ENCODE assay signal across 2 cellular contexts in genomic region chr16:80233097-80233835, GRCh38.
TF ChIP-seq lines count a peak whose summit lies in the region.

No MANE protein-coding gene starts in this region.

TF ChIP-seq in IMR-90, 13 proteins besides CTCF, POLR2A, EP300 and RAD21 (continued from another document):
- TF ChIP-seq ELK1 (IDR thresholded peaks at IDR 0.05; ENCODE audit: borderline replicate concordance, low read depth, low read length) = no peak

TF ChIP-seq in liver, 16 proteins besides CTCF, POLR2A, EP300 and RAD21 (continued from another document):
- TF ChIP-seq REST (IDR thresholded peaks at IDR 0.05) = no peak
- peak in 1 of 2 donors; percentile 7 for TF ChIP-seq RXRA (IDR thresholded peaks at IDR 0.05)
- TF ChIP-seq ATF3 (IDR thresholded peaks at IDR 0.05) = no peak
- no peak for TF ChIP-seq ZBTB33 (IDR thresholded peaks at IDR 0.05)
- no peak for TF ChIP-seq FOXA1 (IDR thresholded peaks at IDR 0.05)
